Comparison of ENCODE assay signal across 8 cellular contexts in genomic region chr11:125164422-125165110, GRCh38. TPM values are rescaled to one million over a fixed set of nuclear protein-coding genes. Genes with fewer than 3 reads are reported as not detected.
DNase-seq lines count a peak whose midpoint lies in the region; ATAC-seq and TF ChIP-seq lines count a peak whose summit lies in the region.

Gene PKNOX2 (plus strand): TSS chr11:125164751. CDS start chr11:125351306, 186,555 bp downstream.

- peak in 3 of 4 experiments; percentile 49 to 88 (median 59) for TF ChIP-seq CTCF in gastroesophageal sphincter (IDR thresholded peaks at IDR 0.05)

- H3K4me3 ChIP-seq in gastroesophageal sphincter (peak within 1 kb of the TSS; percentile 49 to 77), neuron (ENCODE audit: low read length) (peak within 1 kb of the TSS; percentile 81)

- H2AFZ ChIP-seq in neuron (ENCODE audit: low read depth, low read length), result peak within 1 kb of the TSS; percentile 28

- no peaks in the 10 kb centered on the region for H3K9me3 ChIP-seq in gastroesophageal sphincter
- H3K9me3 ChIP-seq in neuron (ENCODE audit: low read length), result no peaks in the 10 kb centered on the region

- TF ChIP-seq EP300 in gastroesophageal sphincter (IDR thresholded peaks at IDR 0.05), result no peak

- DNase-seq in COLO668 (lab: John Stamatoyannopoulos, UW; ENCODE audit: unreplicated experiment), result peak; percentile 55
- DNase-seq in OCI-M1 (lab: John Stamatoyannopoulos, UW), result peak; percentile 66
- peak; percentile 67 for DNase-seq in activated naive CD4-positive, alpha-beta T cell treated with Interleukin-2 at 50 U/mL for 16 hours
- DNase-seq in stromal cell of bone marrow (ENCODE audit: low read depth), result peak; percentile 47

- 0 to 10% methylated on average over 2 to 18 of the region's 58 CpGs for WGBS in gastroesophageal sphincter (ENCODE audit: low coverage in 1 of 2), 2 donors

- H3K36me3 ChIP-seq in gastroesophageal sphincter (no peaks in the 10 kb centered on the region), neuron (ENCODE audit: insufficient read depth, low read length) (no peaks in the 10 kb centered on the region)

- TF ChIP-seq POLR2A in gastroesophageal sphincter (IDR thresholded peaks at IDR 0.05), result peak; percentile 25 to 26
- TF ChIP-seq POLR2A in GM18505 (IDR thresholded peaks at IDR 0.05; ENCODE audit: borderline replicate concordance, extremely low read depth, insufficient read depth, insufficient read length), result no peak

- peak; percentile 49 for ATAC-seq in HG02610 (IDR thresholded peaks at IDR 0.05; ENCODE audit: unreplicated experiment)
- ATAC-seq in gastroesophageal sphincter, result peak; percentile 82
- ATAC-seq in GM18505 (IDR thresholded peaks at IDR 0.05; ENCODE audit: unreplicated experiment), result no peak

- H3K27ac ChIP-seq in gastroesophageal sphincter, result peak within 1 kb of the TSS; percentile 45 to 91 (median 86)

- H3K27me3 ChIP-seq in gastroesophageal sphincter (no peaks in the 10 kb centered on the region), neuron (ENCODE audit: insufficient read depth, low read length) (no peaks in the 10 kb centered on the region)

- H3K4me1 ChIP-seq in gastroesophageal sphincter (peaks cover 0 to 51% (median 5%) of the 10 kb centered on the region in 3 donors), neuron (ENCODE audit: insufficient read depth, low read length) (peaks cover 53% of the 10 kb centered on the region)

RNA-seq across cellular contexts. Expression of gene PKNOX2, which starts in this region (rescaled TPM):
- 1 to 10 TPM; 1.2 to 5.7 (median 2.2) TPM for total RNA-seq in gastroesophageal sphincter
